7 cellular contexts compared by ENCODE assay signal in genomic region chrX:68693481-68694410, GRCh38. TPM values are rescaled to one million over a fixed set of nuclear protein-coding genes. Genes with fewer than 3 reads are reported as not detected.
DNase-seq lines count a peak whose midpoint lies in the region; ATAC-seq and TF ChIP-seq lines count a peak whose summit lies in the region.

No MANE protein-coding gene starts in this region.

- H3K4me1 ChIP-seq in muscle layer of duodenum (ENCODE audit: control insufficient read depth in 1 of 2, insufficient read depth in 2 of 2, low read length in 2 of 2) (no peaks in the 10 kb centered on the region), vagina (no peaks in the 10 kb centered on the region)

- peak; percentile 45 for ATAC-seq in GM18505 (IDR thresholded peaks at IDR 0.05; ENCODE audit: unreplicated experiment)

- H3K36me3 ChIP-seq in muscle layer of duodenum (ENCODE audit: control insufficient read depth in 1 of 2, insufficient read depth in 2 of 2, low read length in 2 of 2), result no peaks in the 10 kb centered on the region
- no peaks in the 10 kb centered on the region for H3K36me3 ChIP-seq in vagina

- intact Hi-C loops in vagina (cut with DNase I), result no loop called here

- no peak overlapping the region for H3K27ac ChIP-seq in HL-60 (replicated peaks)
- peak overlapping the region; percentile 51 for H3K27ac ChIP-seq in muscle layer of duodenum (ENCODE audit: low read length)
- H3K27ac ChIP-seq in vagina, result peak overlapping the region; percentile 58

- H3K27me3 ChIP-seq in HL-60 (ENCODE audit: insufficient read depth, poor library complexity, severe bottlenecking) (no peaks in the 10 kb centered on the region), muscle layer of duodenum (ENCODE audit: low read depth, low read length) (no peaks in the 10 kb centered on the region), vagina (no peaks in the 10 kb centered on the region)

- TF ChIP-seq CTCF in HL-60 (IDR thresholded peaks at IDR 0.05; ENCODE audit: insufficient read depth, low read length), result no peak
- TF ChIP-seq CTCF in WI38 (IDR thresholded peaks at IDR 0.05; ENCODE audit: low read depth, low read length), result no peak
- no peak for TF ChIP-seq CTCF in fibroblast of the aortic adventitia (IDR thresholded peaks at IDR 0.05; ENCODE audit: insufficient read depth, low read length)
- TF ChIP-seq CTCF in vagina (IDR thresholded peaks at IDR 0.05), result no peak

- H3K9me3 ChIP-seq in muscle layer of duodenum (ENCODE audit: control insufficient read depth in 1 of 2, low read length in 2 of 2) (no peaks in the 10 kb centered on the region), vagina (no peaks in the 10 kb centered on the region)

- TF ChIP-seq POLR2A in GM18505 (IDR thresholded peaks at IDR 0.05; ENCODE audit: borderline replicate concordance, extremely low read depth, insufficient read depth, insufficient read length), result no peak
- TF ChIP-seq POLR2A in vagina (IDR thresholded peaks at IDR 0.05), result peak in 1 of 2 donors; percentile 22

- DNase-seq in HL-60 (ENCODE audit: low read depth in 1 of 2, low spot score in 1 of 2) (no peak), fibroblast of the aortic adventitia (ENCODE audit: low read depth) (peak; percentile 41), vagina (ENCODE audit: extremely low spot score in 2 of 2) (no peak), SHP77 treated with DMSO at 0.1 percent for 48 hours (lab: John Stamatoyannopoulos, UW) (no peak)

- H3K4me3 ChIP-seq in HL-60 (replicated peaks; ENCODE audit: insufficient read depth, low read length), result peak overlapping the region; percentile 35
- peak overlapping the region; percentile 65 for H3K4me3 ChIP-seq in WI38 (ENCODE audit: low read depth, low read length)
- peak overlapping the region; percentile 62 for H3K4me3 ChIP-seq in fibroblast of the aortic adventitia (ENCODE audit: low read depth, low read length)
- peak overlapping the region; percentile 55 to 60 for H3K4me3 ChIP-seq in muscle layer of duodenum (ENCODE audit: low read depth in 1 of 2, low read length in 2 of 2)
- H3K4me3 ChIP-seq in vagina, result peak overlapping the region; percentile 50 to 54

RNA-seq across cellular contexts. Expression of gene STARD8, which starts 46.3 kb away (rescaled TPM):
- total RNA-seq in fibroblast of the aortic adventitia (ENCODE audit: low replicate concordance) (1.1 and 2.9 TPM in 2 replicates), vagina (14.0 TPM)
